In the genomic region with DNA sequence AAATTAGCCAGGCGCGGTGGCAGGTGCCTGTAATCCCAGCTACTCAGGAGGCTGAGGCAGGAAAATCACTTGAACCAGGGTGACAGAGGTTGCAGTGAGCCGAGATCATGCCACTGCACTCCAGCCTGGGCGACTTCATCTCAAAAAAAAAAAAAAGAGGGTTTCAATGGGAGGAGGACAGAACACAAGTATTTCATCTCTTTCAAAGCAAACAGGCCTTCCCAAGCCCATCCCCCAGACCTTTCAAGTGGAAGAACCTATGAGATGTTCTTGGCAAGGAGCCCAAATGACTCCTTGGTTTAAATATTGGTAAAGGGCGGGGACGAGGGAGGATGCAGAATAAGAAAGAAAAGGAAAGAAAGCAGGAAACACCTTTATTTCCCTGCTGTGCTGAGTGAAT, we compare ENCODE assay signal across 8 cellular contexts.
DNase-seq lines count a peak whose midpoint lies in the region; TF ChIP-seq lines count a peak whose summit lies in the region.

No MANE protein-coding gene starts in this region.

- H3K27me3 Mint-ChIP-seq in activated naive CD4-positive, alpha-beta T cell treated with anti-CD3 and anti-CD28 coated beads, Interleukin-2, amount 10 ng/mL, durations not matched to agents 7 days and 5 days, result no peaks in the 10 kb centered on the region
- H3K27me3 Mint-ChIP-seq in Caco-2 (ENCODE audit: insufficient read depth, unreplicated experiment), result no peaks in the 10 kb centered on the region

- peaks cover 24% of the 10 kb centered on the region for H3K4me1 Mint-ChIP-seq in activated naive CD4-positive, alpha-beta T cell treated with anti-CD3 and anti-CD28 coated beads, Interleukin-2, amount 10 ng/mL, durations not matched to agents 7 days and 5 days
- no peaks in the 10 kb centered on the region for H3K4me1 Mint-ChIP-seq in Caco-2 (ENCODE audit: low read depth, unreplicated experiment)

- H3K36me3 ChIP-seq in Caco-2 (ENCODE audit: control insufficient read depth, insufficient read depth, low read length), result no peaks in the 10 kb centered on the region

- intact Hi-C loops in Caco-2 (cut with micrococcal nuclease; ENCODE audit: unreplicated experiment), result no loop called here

- no peak overlapping the region for H3K4me3 Mint-ChIP-seq in activated naive CD4-positive, alpha-beta T cell treated with anti-CD3 and anti-CD28 coated beads, Interleukin-2, amount 10 ng/mL, durations not matched to agents 7 days and 5 days
- H3K4me3 Mint-ChIP-seq in Caco-2 (ENCODE audit: unreplicated experiment), result no peak overlapping the region

- BruUV-seq in Caco-2 (replicated peaks; lab: Mats Ljungman, UMichigan), result no TSS peak

- TF ChIP-seq CTCF in fibroblast of pulmonary artery (IDR thresholded peaks at IDR 0.05; ENCODE audit: low read length, missing control alignments) (no peak), Caco-2 (IDR thresholded peaks at IDR 0.05; ENCODE audit: insufficient read depth in 1 of 2, low read depth in 1 of 2, low read length in 1 of 2, severe bottlenecking in 1 of 2, unreplicated experiment in 1 of 2) (no peak)

- POLR2A ChIA-PET in Caco-2 (lab: Charles Lee), result no interaction called here

- CTCF ChIA-PET in activated naive CD4-positive, alpha-beta T cell treated with anti-CD3 and anti-CD28 coated beads, Interleukin-2, amount 10 ng/mL, durations not matched to agents 7 days and 5 days (lab: Charles Lee), result interaction anchor here (0.7 to 1.0 kb wide), 2 partner anchors 11 to 74 kb away, joined by 3 read pairs; no protein-coding TSS in a partner anchor
- CTCF ChIA-PET in Caco-2 (lab: Charles Lee), result no interaction called here

- H3K4me1 ChIP-seq in Caco-2, result no peaks in the 10 kb centered on the region

- H3K9me3 Mint-ChIP-seq in activated naive CD4-positive, alpha-beta T cell treated with anti-CD3 and anti-CD28 coated beads, Interleukin-2, amount 10 ng/mL, durations not matched to agents 7 days and 5 days, result no peaks in the 10 kb centered on the region
- no peaks in the 10 kb centered on the region for H3K9me3 Mint-ChIP-seq in Caco-2 (ENCODE audit: unreplicated experiment)

- DNase-seq in activated naive CD4-positive, alpha-beta T cell treated with anti-CD3 and anti-CD28 coated beads, Interleukin-2, amount 10 ng/mL, durations not matched to agents 7 days and 5 days, result peak; percentile 36
- DNase-seq in activated naive CD4-positive, alpha-beta T cell treated with anti-CD3 and anti-CD28 coated beads, Interleukin-2, amount 50 U/mL, for 16 hours, result no peak
- peak; percentile 94 for DNase-seq in NCI-H345 (lab: John Stamatoyannopoulos, UW)
- peak; percentile 23 for DNase-seq in fibroblast of pulmonary artery (ENCODE audit: low read depth)
- peak; percentile 64 for DNase-seq in ureter (ENCODE audit: low spot score)
- no peak for DNase-seq in Caco-2
- no peak for DNase-seq in 8988T
- no peak for DNase-seq in superior temporal gyrus (ENCODE audit: extremely low spot score)

- H3K4me3 ChIP-seq in fibroblast of pulmonary artery (replicated peaks; ENCODE audit: low read depth, low read length) (no peak overlapping the region), Caco-2 (ENCODE audit: low read depth, low read length) (no peak overlapping the region)

- no peaks in the 10 kb centered on the region for H3K27me3 ChIP-seq in Caco-2 (replicated peaks; ENCODE audit: control insufficient read depth, insufficient read depth, low read length)

- H3K27ac Mint-ChIP-seq in activated naive CD4-positive, alpha-beta T cell treated with anti-CD3 and anti-CD28 coated beads, Interleukin-2, amount 10 ng/mL, durations not matched to agents 7 days and 5 days, result peak overlapping the region; percentile 37
- H3K27ac Mint-ChIP-seq in Caco-2 (ENCODE audit: unreplicated experiment), result no peak overlapping the region

- peaks cover 52% of the 10 kb centered on the region for H3K36me3 Mint-ChIP-seq in activated naive CD4-positive, alpha-beta T cell treated with anti-CD3 and anti-CD28 coated beads, Interleukin-2, amount 10 ng/mL, durations not matched to agents 7 days and 5 days
- no peaks in the 10 kb centered on the region for H3K36me3 Mint-ChIP-seq in Caco-2 (ENCODE audit: insufficient read depth, unreplicated experiment)

- H3K9me3 ChIP-seq in Caco-2, result no peaks in the 10 kb centered on the region

Comparison
In these comparisons a context has a peak if more than half of its experiments do, and no peak if none do; other contexts are left out.
1. DNase-seq: peak in activated naive CD4-positive, alpha-beta T cell treated with anti-CD3 and anti-CD28 coated beads, Interleukin-2, amount 10 ng/mL, durations not matched to agents 7 days and 5 days (single experiment), NCI-H345 (single experiment), fibroblast of pulmonary artery (single experiment) and ureter (single experiment); none in activated naive CD4-positive, alpha-beta T cell treated with anti-CD3 and anti-CD28 coated beads, Interleukin-2, amount 50 U/mL, for 16 hours (single experiment), Caco-2 (0 of 2), 8988T (single experiment) and superior temporal gyrus (single experiment).